9 cellular contexts compared by ENCODE assay signal in the genomic region with DNA sequence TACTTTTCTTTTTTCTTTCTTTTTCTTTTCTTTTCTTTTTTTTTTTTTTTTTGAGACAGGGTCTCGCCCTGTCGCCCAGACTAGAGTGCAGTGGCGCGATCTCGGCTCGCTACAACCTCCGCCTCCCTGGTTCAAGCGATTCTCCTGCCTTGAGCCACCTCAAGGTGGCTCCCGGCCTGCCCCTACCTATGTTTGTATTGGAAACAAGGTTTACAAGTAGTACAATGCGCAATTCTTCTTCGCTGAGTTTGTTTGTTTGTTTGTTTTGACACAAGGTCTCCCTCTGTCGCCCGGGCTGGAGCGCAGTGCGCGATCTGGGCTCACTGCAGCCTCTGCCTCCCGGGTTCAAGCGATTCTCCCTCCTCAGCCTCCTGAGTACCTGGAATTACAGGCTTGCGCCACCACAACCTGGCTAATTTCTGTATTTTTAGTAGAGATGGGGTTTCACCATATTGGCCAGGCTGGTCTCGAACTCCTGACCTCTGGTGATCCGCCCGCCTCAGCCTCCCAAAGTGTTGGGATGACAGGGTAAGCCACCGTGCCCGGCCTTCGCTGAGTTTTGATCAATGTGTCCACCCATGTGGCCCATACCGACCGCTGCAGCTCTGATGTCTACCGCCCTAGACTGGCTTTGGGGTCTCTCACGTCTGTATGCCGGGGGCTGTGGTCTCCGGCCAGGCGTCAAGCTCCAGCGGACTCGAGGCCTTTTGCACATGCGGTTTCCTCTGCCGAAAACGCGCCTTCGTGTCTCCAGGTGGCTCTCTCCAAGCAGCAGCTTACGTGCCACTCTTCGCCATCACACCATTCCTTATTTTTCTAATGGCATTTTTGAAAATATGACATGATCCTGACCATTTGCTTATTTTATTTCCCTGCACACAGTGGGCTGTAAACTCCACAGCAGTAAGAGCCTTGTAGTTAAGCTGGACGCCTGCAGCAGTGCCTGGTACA. TPM values are rescaled to one million over a fixed set of nuclear protein-coding genes. Genes with fewer than 3 reads are reported as not detected.
DNase-seq lines count a peak whose midpoint lies in the region; ATAC-seq, FAIRE-seq and TF ChIP-seq lines count a peak whose summit lies in the region.
"Had no signal": no experiment of that assay in that cellular context is flagged by ENCODE, and none has a peak within 500 bp of the region (broad histone marks: within the 10 kb centered on the region; RNA-seq: fewer than 3 reads in every experiment).

No MANE protein-coding gene starts in this region.

- H4K20me1 ChIP-seq in keratinocyte (ENCODE audit: control insufficient read depth, extremely low read depth, insufficient read depth, low read length) = peaks cover 2% of the 10 kb centered on the region

- ATAC-seq in activated T-cell treated with anti-CD3 and anti-CD28 coated beads, Interleukin-2, amount 50 U/mL, for 72 hours (replicated peaks in 1 of 2) = no peak
- no peak for ATAC-seq in HG02870 (IDR thresholded peaks at IDR 0.05; ENCODE audit: unreplicated experiment)

- H3K27ac Mint-ChIP-seq in activated naive CD4-positive, alpha-beta T cell treated with anti-CD3 and anti-CD28 coated beads for 36 hours = no peak overlapping the region
- H3K27ac Mint-ChIP-seq in activated T-cell treated with anti-CD3 and anti-CD28 coated beads, Interleukin-2, amount 50 U/mL, for 72 hours = peak overlapping the region; percentile 90

- CTCF ChIA-PET in activated naive CD4-positive, alpha-beta T cell treated with anti-CD3 and anti-CD28 coated beads for 36 hours (lab: Charles Lee) = interaction anchor here (0.6 to 4.1 kb wide), 13 partner anchors 10 to 162 kb away, joined by 3 to 45 read pairs (median 9); partner anchors contain the start of genes ACAP1, PHF23 and SLC2A4

- intact Hi-C loops in activated naive CD4-positive, alpha-beta T cell treated with anti-CD3 and anti-CD28 coated beads for 36 hours (cut with micrococcal nuclease) = loop anchor here (1.0 to 2.0 kb wide), 3 partner anchors 15 to 249 kb away; no protein-coding TSS in a partner anchor

- dilution Hi-C loops in keratinocyte (cut with MboI; ENCODE audit: extremely low pct_ligation_motif_present, low sequenced_read_pairs) = no loop called here

- H3K27ac ChIP-seq in keratinocyte (ENCODE audit: control insufficient read depth, insufficient read depth, low read length) (no peak overlapping the region), thymus (ENCODE audit: low read depth) (no peak overlapping the region)

- WGBS in thymus = 52% methylated on average over 42 of the region's 42 CpGs

- H3K4me3 Mint-ChIP-seq in activated naive CD4-positive, alpha-beta T cell treated with anti-CD3 and anti-CD28 coated beads for 36 hours = peak overlapping the region; percentile 70
- peak overlapping the region; percentile 93 for H3K4me3 Mint-ChIP-seq in activated T-cell treated with anti-CD3 and anti-CD28 coated beads, Interleukin-2, amount 50 U/mL, for 72 hours

- H3K27me3 Mint-ChIP-seq in activated naive CD4-positive, alpha-beta T cell treated with anti-CD3 and anti-CD28 coated beads for 36 hours (ENCODE audit: low read depth) = peaks cover 24% of the 10 kb centered on the region
- H3K27me3 Mint-ChIP-seq in activated T-cell treated with anti-CD3 and anti-CD28 coated beads, Interleukin-2, amount 50 U/mL, for 72 hours (ENCODE audit: low read depth) = peaks cover 23% of the 10 kb centered on the region

- FAIRE-seq in keratinocyte (lab: Jason Lieb, UNC) = no peak

- no peaks in the 10 kb centered on the region for H3K9me3 Mint-ChIP-seq in activated naive CD4-positive, alpha-beta T cell treated with anti-CD3 and anti-CD28 coated beads for 36 hours
- H3K9me3 Mint-ChIP-seq in activated T-cell treated with anti-CD3 and anti-CD28 coated beads, Interleukin-2, amount 50 U/mL, for 72 hours = no peaks in the 10 kb centered on the region

- no peaks in the 10 kb centered on the region for H3K36me3 Mint-ChIP-seq in activated naive CD4-positive, alpha-beta T cell treated with anti-CD3 and anti-CD28 coated beads for 36 hours (ENCODE audit: low read depth)
- no peaks in the 10 kb centered on the region for H3K36me3 Mint-ChIP-seq in activated T-cell treated with anti-CD3 and anti-CD28 coated beads, Interleukin-2, amount 50 U/mL, for 72 hours (ENCODE audit: insufficient read depth in 2 of 2)

- no peak for TF ChIP-seq CTCF in keratinocyte (optimal IDR thresholded peaks at IDR 0.05 in 1 of 3, IDR thresholded peaks at IDR 0.05 in 1 of 3, conservative IDR thresholded peaks at IDR 0.05 in 1 of 3; ENCODE audit: extremely low read depth in 1 of 3, insufficient read depth in 2 of 3, low read length in 3 of 3)

- H3K4me1 Mint-ChIP-seq in activated naive CD4-positive, alpha-beta T cell treated with anti-CD3 and anti-CD28 coated beads for 36 hours (ENCODE audit: low read depth) = peaks cover 19% of the 10 kb centered on the region
- peaks cover 21% of the 10 kb centered on the region for H3K4me1 Mint-ChIP-seq in activated T-cell treated with anti-CD3 and anti-CD28 coated beads, Interleukin-2, amount 50 U/mL, for 72 hours (ENCODE audit: low read depth)

- no peak overlapping the region for H2AFZ ChIP-seq in keratinocyte (ENCODE audit: control insufficient read depth, low read length)

- H3K27me3 ChIP-seq in keratinocyte (ENCODE audit: control insufficient read depth, extremely low read depth, insufficient read depth, low read length) (peaks cover 33% of the 10 kb centered on the region), thymus (ENCODE audit: control insufficient read depth, insufficient read depth) (peaks cover 29% of the 10 kb centered on the region)

- no peaks in the 10 kb centered on the region for H3K36me3 ChIP-seq in keratinocyte (ENCODE audit: control insufficient read depth in 2 of 2, extremely low read depth in 1 of 2, insufficient read depth in 2 of 2, low read length in 2 of 2)
- no peaks in the 10 kb centered on the region for H3K36me3 ChIP-seq in thymus (ENCODE audit: control insufficient read depth, insufficient read depth)

- no peaks in the 10 kb centered on the region for H3K9me3 ChIP-seq in keratinocyte (ENCODE audit: control insufficient read depth, low read depth, low read length)
- H3K9me3 ChIP-seq in thymus (ENCODE audit: control insufficient read depth) = no peaks in the 10 kb centered on the region

- peak overlapping the region in 1 of 3 experiments; percentile 37 for H3K4me3 ChIP-seq in keratinocyte (ENCODE audit: control insufficient read depth in 2 of 3, extremely low read depth in 1 of 3, insufficient read depth in 2 of 3, low read depth in 1 of 3, low read length in 3 of 3)
- peak overlapping the region; percentile 38 for H3K4me3 ChIP-seq in thymus (ENCODE audit: low read length)

- H3K9me1 ChIP-seq in keratinocyte (ENCODE audit: control insufficient read depth, extremely low read depth, insufficient read depth, low read length) = no peaks in the 10 kb centered on the region

- no peak for DNase-seq in activated naive CD4-positive, alpha-beta T cell treated with anti-CD3 and anti-CD28 coated beads for 36 hours
- no peak for DNase-seq in activated naive CD4-positive, alpha-beta T cell treated with anti-CD3 and anti-CD28 coated beads, Interleukin-2, amount 50 U/mL, for 16 hours
- no peak for DNase-seq in activated T-cell treated with anti-CD3 and anti-CD28 coated beads, Interleukin-2, amount 50 U/mL, for 72 hours
- DNase-seq in keratinocyte (ENCODE audit: low read depth, low spot score) = no peak
- no peak for DNase-seq in stimulated activated CD4-positive, alpha-beta T cell treated with anti-CD3 and anti-CD28 coated beads, Interleukin-2, amount 100 ng/mL, for 24 hours
- no peak for DNase-seq in NCI-H1105 (lab: John Stamatoyannopoulos, UW)

- H3K9ac ChIP-seq in keratinocyte (ENCODE audit: control insufficient read depth, extremely low read depth, insufficient read depth, low read length) = no peak overlapping the region

- H3K79me2 ChIP-seq in keratinocyte (ENCODE audit: control insufficient read depth, insufficient read depth, low read length) = no peaks in the 10 kb centered on the region

- H3K4me1 ChIP-seq in keratinocyte (ENCODE audit: control insufficient read depth, extremely low read depth, insufficient read depth, low read length) (peaks cover 23% of the 10 kb centered on the region), thymus (ENCODE audit: control insufficient read depth, insufficient read depth, low read length) (peaks cover 24% of the 10 kb centered on the region)

- peak overlapping the region; percentile 73 for H3K4me2 ChIP-seq in keratinocyte (ENCODE audit: control insufficient read depth, extremely low read depth, insufficient read depth, low read depth, low read length)

RNA-seq across cellular contexts. Expression of gene YBX2, which starts 1.1 kb away (rescaled TPM):
- total RNA-seq in activated naive CD4-positive, alpha-beta T cell treated with anti-CD3 and anti-CD28 coated beads for 36 hours = under 1 TPM; 0.45 to 0.52 TPM
- 1 to 10 TPM; 3.6 to 9.5 TPM for total RNA-seq in activated T-cell treated with anti-CD3 and anti-CD28 coated beads, Interleukin-2, amount 50 U/mL, for 72 hours
- polyA plus RNA-seq in keratinocyte (0.01 to 0.05 TPM (median 0.05 TPM) in 3 replicates), thymus (0.48 TPM)
- polyA plus RNA-seq in keratinocyte (2011; ENCODE audit: low read depth) = not detected
- polyA plus RNA-seq in keratinocyte (2011; cell fraction: cytosol; rRNA removed) = 0.05 TPM in 1 of 2 replicates, not detected in the other
- 0.09 and 0.20 TPM in 2 replicates for polyA plus RNA-seq in keratinocyte (2011; cell fraction: nucleus; rRNA removed)
- 0.09 and 0.20 TPM in 2 replicates for polyA plus RNA-seq in keratinocyte (2012; ENCODE audit: low replicate concordance)
- not detected in 3 replicates for polyA minus RNA-seq in keratinocyte
- not detected for polyA minus RNA-seq in keratinocyte (2011; cell fraction: cytosol; rRNA and poly(A)+ RNA removed)
- not detected in 2 replicates for polyA minus RNA-seq in keratinocyte (2011; cell fraction: nucleus; rRNA and poly(A)+ RNA removed)

RNA-seq across cellular contexts. Expression of gene EIF5A, which starts 11.9 kb away (rescaled TPM):
- 100 to 1,000 TPM; 757 to 792 TPM for total RNA-seq in activated naive CD4-positive, alpha-beta T cell treated with anti-CD3 and anti-CD28 coated beads for 36 hours
- 100 to 1,000 TPM; 547 to 594 TPM for total RNA-seq in activated T-cell treated with anti-CD3 and anti-CD28 coated beads, Interleukin-2, amount 50 U/mL, for 72 hours
- 769 to 1,493 TPM (median 948 TPM) in 3 replicates for polyA plus RNA-seq in keratinocyte
- 1,059 TPM for polyA plus RNA-seq in keratinocyte (2011; ENCODE audit: low read depth)
- polyA plus RNA-seq in keratinocyte (2011; cell fraction: cytosol; rRNA removed) = 978 and 1,013 TPM in 2 replicates
- 468 and 536 TPM in 2 replicates for polyA plus RNA-seq in keratinocyte (2011; cell fraction: nucleus; rRNA removed)
- polyA plus RNA-seq in keratinocyte (2012; ENCODE audit: low replicate concordance) = 614 and 1,141 TPM in 2 replicates
- 884 to 1,075 TPM (median 1,030 TPM) in 3 replicates for polyA minus RNA-seq in keratinocyte
- polyA minus RNA-seq in keratinocyte (2011; cell fraction: cytosol; rRNA and poly(A)+ RNA removed) = 1,192 TPM
- 194 and 269 TPM in 2 replicates for polyA minus RNA-seq in keratinocyte (2011; cell fraction: nucleus; rRNA and poly(A)+ RNA removed)
- 324 TPM for polyA plus RNA-seq in thymus

RNA-seq across cellular contexts. Expression of gene SLC2A4, which starts 14.0 kb away (rescaled TPM):
- total RNA-seq in activated naive CD4-positive, alpha-beta T cell treated with anti-CD3 and anti-CD28 coated beads for 36 hours = under 1 TPM; 0.19 to 0.37 TPM
- under 1 TPM; 0.07 to 0.17 TPM for total RNA-seq in activated T-cell treated with anti-CD3 and anti-CD28 coated beads, Interleukin-2, amount 50 U/mL, for 72 hours
- 0.05 TPM in 1 of 3 replicates, not detected in the others for polyA plus RNA-seq in keratinocyte
- not detected for polyA plus RNA-seq in keratinocyte (2011; ENCODE audit: low read depth)
- not detected in 2 replicates for polyA plus RNA-seq in keratinocyte (2011; cell fraction: cytosol; rRNA removed)
- polyA plus RNA-seq in keratinocyte (2011; cell fraction: nucleus; rRNA removed) = 0.06 and 0.09 TPM in 2 replicates
- polyA plus RNA-seq in keratinocyte (2012; ENCODE audit: low replicate concordance) = 0.08 TPM in 1 of 2 replicates, not detected in the other
- not detected in 3 replicates for polyA minus RNA-seq in keratinocyte
- polyA minus RNA-seq in keratinocyte (2011; cell fraction: cytosol; rRNA and poly(A)+ RNA removed) = not detected
- not detected in 2 replicates for polyA minus RNA-seq in keratinocyte (2011; cell fraction: nucleus; rRNA and poly(A)+ RNA removed)
- 1.2 TPM for polyA plus RNA-seq in thymus

RNA-seq across cellular contexts. Expression of gene GPS2, which starts 19.7 kb away (rescaled TPM):
- total RNA-seq in activated naive CD4-positive, alpha-beta T cell treated with anti-CD3 and anti-CD28 coated beads for 36 hours = 10 to 100 TPM; 28.2 to 32.2 TPM
- 10 to 100 TPM; 50.5 to 50.7 TPM for total RNA-seq in activated T-cell treated with anti-CD3 and anti-CD28 coated beads, Interleukin-2, amount 50 U/mL, for 72 hours
- polyA plus RNA-seq in keratinocyte (20.7 to 54.1 TPM (median 24.7 TPM) in 3 replicates), thymus (71.3 TPM)
- 58.5 TPM for polyA plus RNA-seq in keratinocyte (2011; ENCODE audit: low read depth)
- polyA plus RNA-seq in keratinocyte (2011; cell fraction: cytosol; rRNA removed) = 32.2 and 40.0 TPM in 2 replicates
- polyA plus RNA-seq in keratinocyte (2011; cell fraction: nucleus; rRNA removed) = 47.1 and 50.6 TPM in 2 replicates
- 34.3 and 42.9 TPM in 2 replicates for polyA plus RNA-seq in keratinocyte (2012; ENCODE audit: low replicate concordance)
- polyA minus RNA-seq in keratinocyte = 32.9 to 79.9 TPM (median 35.9 TPM) in 3 replicates
- 21.3 TPM for polyA minus RNA-seq in keratinocyte (2011; cell fraction: cytosol; rRNA and poly(A)+ RNA removed)
- polyA minus RNA-seq in keratinocyte (2011; cell fraction: nucleus; rRNA and poly(A)+ RNA removed) = 9.5 and 11.7 TPM in 2 replicates

RNA-seq across cellular contexts. Expression of gene CLDN7, which starts 33.2 kb away (rescaled TPM):
- total RNA-seq in activated naive CD4-positive, alpha-beta T cell treated with anti-CD3 and anti-CD28 coated beads for 36 hours = under 1 TPM in 1 of 2 experiments, not detected in 1; 0.40 TPM
- total RNA-seq in activated T-cell treated with anti-CD3 and anti-CD28 coated beads, Interleukin-2, amount 50 U/mL, for 72 hours = 1 to 10 TPM; 1.9 to 3.1 TPM
- polyA plus RNA-seq in keratinocyte = 6.3 to 9.0 TPM (median 6.8 TPM) in 3 replicates
- 6.1 TPM for polyA plus RNA-seq in keratinocyte (2011; ENCODE audit: low read depth)
- 8.6 and 9.5 TPM in 2 replicates for polyA plus RNA-seq in keratinocyte (2011; cell fraction: cytosol; rRNA removed)
- 34.4 and 49.1 TPM in 2 replicates for polyA plus RNA-seq in keratinocyte (2011; cell fraction: nucleus; rRNA removed)
- polyA plus RNA-seq in keratinocyte (2012; ENCODE audit: low replicate concordance) = 8.2 and 32.9 TPM in 2 replicates
- polyA minus RNA-seq in keratinocyte = 4.8 to 7.5 TPM (median 6.5 TPM) in 3 replicates
- 8.6 TPM for polyA minus RNA-seq in keratinocyte (2011; cell fraction: cytosol; rRNA and poly(A)+ RNA removed)
- polyA minus RNA-seq in keratinocyte (2011; cell fraction: nucleus; rRNA and poly(A)+ RNA removed) = 10.4 and 13.9 TPM in 2 replicates
- 34.9 TPM for polyA plus RNA-seq in thymus
- total RNA-seq: Daoy had no signal
